ENCODE assay signal across 1 cellular context in the genomic region with DNA sequence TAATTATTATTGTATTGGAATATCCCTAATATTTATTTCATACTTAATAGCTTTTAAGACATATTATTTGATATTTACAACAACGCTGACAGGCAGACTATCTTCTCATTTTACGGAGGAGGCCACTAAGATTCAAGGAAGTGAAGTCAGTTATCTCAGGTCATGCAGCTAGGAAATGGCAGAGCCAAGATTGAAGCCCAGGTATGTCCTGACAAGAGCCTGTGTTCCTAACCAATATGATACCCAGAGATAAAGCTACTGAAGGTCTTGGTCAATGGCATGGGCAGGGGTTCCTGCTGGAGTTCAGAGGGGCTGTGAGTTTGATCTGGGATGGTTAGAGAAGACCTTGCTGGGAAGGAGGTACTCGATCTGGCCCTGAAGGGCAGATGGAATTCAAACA.
TF ChIP-seq lines count a peak whose summit lies in the region.

No MANE protein-coding gene starts in this region.

TF ChIP-seq in K562, 482 proteins besides CTCF, POLR2A, EP300 and RAD21:
- TF ChIP-seq NCOR1 (IDR thresholded peaks at IDR 0.05) (0 out of 2 replicates have a peak, but pooled peaks have one; percentile 13), POLR3G (IDR thresholded peaks at IDR 0.05; ENCODE audit: extremely low read depth, insufficient read length, insufficient replicate concordance) (no peak), ZNF239 (CRISPR knock-in tag; IDR thresholded peaks at IDR 0.05) (no peak), TEAD4 (IDR thresholded peaks at IDR 0.05; ENCODE audit: low read length) (peak; percentile 66), TEAD4 (CRISPR knock-in tag; IDR thresholded peaks at IDR 0.05; ENCODE audit: borderline replicate concordance) (no peak), CBFA2T3 (IDR thresholded peaks at IDR 0.05) (peak; percentile 71), TCF3 (CRISPR knock-in tag; IDR thresholded peaks at IDR 0.05) (peak; percentile 36; the same call in 1 of the 2 replicates), ARID1B (IDR thresholded peaks at IDR 0.05) (0 out of 2 replicates have a peak, but pooled peaks have one; percentile 35), TAL1 (IDR thresholded peaks at IDR 0.05) (peak; percentile 46; the same call in 1 of the 2 replicates), CBFA2T2 (conservative IDR thresholded peaks at IDR 0.05) (peak; percentile 40; the same call in 1 of the 2 replicates)
